8 cellular contexts compared by ENCODE assay signal in the genomic region with DNA sequence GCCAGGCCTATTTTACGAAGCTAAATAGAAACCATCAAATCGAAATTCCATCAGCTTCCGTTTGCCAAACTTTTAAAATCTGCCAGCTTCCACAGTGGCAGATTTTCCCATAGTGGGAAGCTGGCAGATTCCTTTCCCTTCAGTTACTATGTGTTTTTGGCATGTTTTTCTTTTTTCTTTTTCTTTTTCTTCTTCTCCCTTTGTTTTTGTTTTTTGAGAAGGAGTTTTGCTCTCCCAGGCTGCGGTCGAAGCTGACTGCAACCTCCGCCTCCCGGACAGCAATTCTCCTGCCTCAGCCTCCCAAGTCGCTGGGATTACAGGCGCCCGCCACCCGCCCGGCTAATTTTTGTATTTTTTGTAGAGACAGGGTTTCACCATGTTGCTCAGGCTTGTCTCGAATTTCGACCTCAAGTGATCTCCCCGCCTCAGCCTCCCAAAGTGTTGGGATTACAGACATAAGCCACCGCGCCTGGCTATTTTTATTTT. TPM values are rescaled to one million over a fixed set of nuclear protein-coding genes. Genes with fewer than 3 reads are reported as not detected.
DNase-seq lines count a peak whose midpoint lies in the region; ATAC-seq and TF ChIP-seq lines count a peak whose summit lies in the region.

No MANE protein-coding gene starts in this region.

- H3K27me3 ChIP-seq in iPS DF 6.9 (ENCODE audit: control insufficient read depth, insufficient read depth, low read length) = no peaks in the 10 kb centered on the region
- H3K27me3 ChIP-seq in smooth muscle cell (ENCODE audit: low read depth) = no peaks in the 10 kb centered on the region

- peak overlapping the region; percentile 80 for H3K4me3 ChIP-seq in HEK293 (ENCODE audit: low read depth, low read length)
- peak overlapping the region; percentile 81; the same call in 1 of the 2 replicates for H3K4me3 ChIP-seq in iPS DF 6.9 (ENCODE audit: low read length)
- peak overlapping the region; percentile 80 for H3K4me3 ChIP-seq in smooth muscle cell

- peaks cover 7% of the 10 kb centered on the region for H3F3A ChIP-seq in smooth muscle cell (ENCODE audit: low read depth)

- H3K36me3 Mint-ChIP-seq in activated CD8-positive, alpha-beta T cell treated with anti-CD3 and anti-CD28 coated beads, Interleukin-2, amount 10 ng/mL, durations not matched to agents 7 days and 5 days (ENCODE audit: low read depth) = peaks cover 21% of the 10 kb centered on the region

- H3K4me1 Mint-ChIP-seq in activated CD8-positive, alpha-beta T cell treated with anti-CD3 and anti-CD28 coated beads, Interleukin-2, amount 10 ng/mL, durations not matched to agents 7 days and 5 days (ENCODE audit: low read depth) = peaks cover 34% of the 10 kb centered on the region

- peaks cover 7 to 10% of the 10 kb centered on the region in 2 experiments for H3K36me3 ChIP-seq in HEK293 (ENCODE audit: control insufficient read depth in 2 of 2, insufficient read depth in 1 of 2, low read length in 2 of 2)
- H3K36me3 ChIP-seq in iPS DF 6.9 (ENCODE audit: control insufficient read depth, insufficient read depth, low read length) = no peaks in the 10 kb centered on the region; the same call in 1 of the 2 replicates
- H3K36me3 ChIP-seq in smooth muscle cell (ENCODE audit: low read depth) = no peaks in the 10 kb centered on the region

- H3K27ac ChIP-seq in HEK293 (ENCODE audit: extremely low read depth, low read depth, low read length) = peak overlapping the region; percentile 94
- no peak overlapping the region for H3K27ac ChIP-seq in iPS DF 6.9 (ENCODE audit: low read length)
- H3K27ac ChIP-seq in smooth muscle cell (ENCODE audit: low read depth) = peak overlapping the region; percentile 100

- no peaks in the 10 kb centered on the region for H3K27me3 Mint-ChIP-seq in activated CD8-positive, alpha-beta T cell treated with anti-CD3 and anti-CD28 coated beads, Interleukin-2, amount 10 ng/mL, durations not matched to agents 7 days and 5 days (ENCODE audit: low read depth)

- no CpG with 5 or more reads among the region's 17 CpGs for WGBS in iPS DF 6.9 (ENCODE audit: insufficient coverage, insufficient read length)
- WGBS in smooth muscle cell (ENCODE audit: low lambda C conversion rate) = 96% methylated on average over 17 of the region's 17 CpGs

- no peak for DNase-seq in activated CD8-positive, alpha-beta T cell treated with anti-CD3 and anti-CD28 coated beads, Interleukin-2, amount 10 ng/mL, durations not matched to agents 7 days and 5 days
- DNase-seq in iPS DF 6.9 (ENCODE audit: low read depth, low spot score) = no peak
- no peak for DNase-seq in smooth muscle cell (lab: John Stamatoyannopoulos, UW; ENCODE audit: unreplicated experiment)
- DNase-seq in HK-2 (ENCODE audit: unreplicated experiment) = no peak
- no peak for DNase-seq in RPMI8226
- DNase-seq in epidermal melanocyte (ENCODE audit: insufficient read length, low spot score) = no peak

- no peaks in the 10 kb centered on the region for H3K4me1 ChIP-seq in HEK293 (ENCODE audit: control insufficient read depth, insufficient read depth, low read length)
- H3K4me1 ChIP-seq in iPS DF 6.9 (ENCODE audit: control insufficient read depth, insufficient read depth, low read length) = no peaks in the 10 kb centered on the region
- H3K4me1 ChIP-seq in smooth muscle cell (ENCODE audit: low read depth) = peaks cover 14% of the 10 kb centered on the region

- peak overlapping the region; percentile 100 for H3K4me3 Mint-ChIP-seq in activated CD8-positive, alpha-beta T cell treated with anti-CD3 and anti-CD28 coated beads, Interleukin-2, amount 10 ng/mL, durations not matched to agents 7 days and 5 days

- H3K27ac Mint-ChIP-seq in activated CD8-positive, alpha-beta T cell treated with anti-CD3 and anti-CD28 coated beads, Interleukin-2, amount 10 ng/mL, durations not matched to agents 7 days and 5 days = peak overlapping the region; percentile 97

- H3K9me3 ChIP-seq in HEK293 (ENCODE audit: control insufficient read depth, insufficient read depth, low read depth, low read length) (no peaks in the 10 kb centered on the region), iPS DF 6.9 (ENCODE audit: control insufficient read depth, insufficient read depth, low read length) (no peaks in the 10 kb centered on the region), smooth muscle cell (replicated peaks; ENCODE audit: low read depth) (no peaks in the 10 kb centered on the region)

- H2AFZ ChIP-seq in smooth muscle cell (ENCODE audit: low read depth) = peak overlapping the region; percentile 81

- H4K20me1 ChIP-seq in smooth muscle cell (ENCODE audit: low read depth) = no peaks in the 10 kb centered on the region

- POLR2A ChIA-PET in HEK293 (lab: Yijun Ruan, JAX) = interaction anchor here (1.0 to 1.9 kb wide), 6 partner anchors 9 to 328 kb away, joined by 4 to 12 read pairs (median 10); a partner anchor contains a TSS
- POLR2A ChIA-PET in activated CD8-positive, alpha-beta T cell treated with anti-CD3 and anti-CD28 coated beads, Interleukin-2, amount 10 ng/mL, durations not matched to agents 7 days and 5 days (lab: Charles Lee) = interaction anchor here (0.7 to 3.0 kb wide), 10 partner anchors 14 to 121 kb away, joined by 3 to 45 read pairs (median 4); a partner anchor contains a TSS

- H3K79me2 ChIP-seq in smooth muscle cell (ENCODE audit: low read depth) = peaks cover 37% of the 10 kb centered on the region

- CTCF ChIA-PET in HEK293 (lab: Yijun Ruan, JAX) = interaction anchor here (0.7 to 0.9 kb wide), 2 partner anchors 47 to 327 kb away, joined by 3 to 4 read pairs; no protein-coding TSS in a partner anchor
- CTCF ChIA-PET in activated CD8-positive, alpha-beta T cell treated with anti-CD3 and anti-CD28 coated beads, Interleukin-2, amount 10 ng/mL, durations not matched to agents 7 days and 5 days (lab: Charles Lee) = interaction anchor here (1.0 to 1.3 kb wide), 3 partner anchors 27 to 349 kb away, joined by 3 to 5 read pairs (median 4); a partner anchor contains a TSS

- peak overlapping the region; percentile 86 for H3K4me2 ChIP-seq in smooth muscle cell

- no peaks in the 10 kb centered on the region for H3K9me3 Mint-ChIP-seq in activated CD8-positive, alpha-beta T cell treated with anti-CD3 and anti-CD28 coated beads, Interleukin-2, amount 10 ng/mL, durations not matched to agents 7 days and 5 days (ENCODE audit: insufficient read depth)

- H3K9ac ChIP-seq in smooth muscle cell (ENCODE audit: low read depth) = peak overlapping the region; percentile 99

- ATAC-seq in activated CD8-positive, alpha-beta T cell treated with anti-CD3 and anti-CD28 coated beads, Interleukin-2, amount 10 ng/mL, durations not matched to agents 7 days and 5 days = no peak
- ATAC-seq in GM21526 (IDR thresholded peaks at IDR 0.05; ENCODE audit: low FRiP score, unreplicated experiment) = no peak

- TF ChIP-seq CTCF in HEK293 (tag by site-specific recombination; IDR thresholded peaks at IDR 0.05) (no peak), smooth muscle cell (IDR thresholded peaks at IDR 0.05; ENCODE audit: borderline replicate concordance, insufficient read depth, poor library complexity, severe bottlenecking) (no peak)

TF ChIP-seq in HEK293, 187 proteins besides CTCF, POLR2A, EP300 and RAD21:
- no peak for TF ChIP-seq PRDM1 (tag by site-specific recombination; IDR thresholded peaks at IDR 0.05)
- TF ChIP-seq ZIC2 (tag by site-specific recombination; IDR thresholded peaks at IDR 0.05) = no peak
- TF ChIP-seq, protein P1, sequence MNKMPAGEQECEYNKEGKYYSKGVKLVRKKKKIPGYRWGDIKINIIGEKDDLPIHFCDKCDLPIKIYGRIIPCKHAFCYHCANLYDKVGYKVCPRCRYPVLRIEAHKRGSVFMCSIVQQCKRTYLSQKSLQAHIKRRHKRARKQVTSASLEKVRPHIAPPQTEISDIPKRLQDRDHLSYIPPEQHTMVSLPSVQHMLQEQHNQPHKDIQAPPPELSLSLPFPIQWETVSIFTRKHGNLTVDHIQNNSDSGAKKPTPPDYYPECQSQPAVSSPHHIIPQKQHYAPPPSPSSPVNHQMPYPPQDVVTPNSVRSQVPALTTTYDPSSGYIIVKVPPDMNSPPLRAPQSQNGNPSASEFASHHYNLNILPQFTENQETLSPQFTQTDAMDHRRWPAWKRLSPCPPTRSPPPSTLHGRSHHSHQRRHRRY (tag by site-specific recombination; IDR thresholded peaks at IDR 0.05) = no peak

RNA-seq across cellular contexts. Expression of a gene that starts 0.7 kb away (rescaled TPM):
- total RNA-seq in activated CD8-positive, alpha-beta T cell treated with anti-CD3 and anti-CD28 coated beads, Interleukin-2, amount 10 ng/mL, durations not matched to agents 7 days and 5 days = 10 to 100 TPM; 29.6 to 30.9 TPM
- 9.2 and 26.0 TPM in 2 replicates for total RNA-seq in smooth muscle cell
- 11.0 and 17.2 TPM in 2 replicates for polyA plus RNA-seq in smooth muscle cell

RNA-seq across cellular contexts. Expression of a gene that starts 26.4 kb away (rescaled TPM):
- 10 to 100 TPM; 49.9 to 51.4 TPM for total RNA-seq in activated CD8-positive, alpha-beta T cell treated with anti-CD3 and anti-CD28 coated beads, Interleukin-2, amount 10 ng/mL, durations not matched to agents 7 days and 5 days
- 31.9 and 46.5 TPM in 2 replicates for total RNA-seq in smooth muscle cell
- 11.1 and 13.7 TPM in 2 replicates for polyA plus RNA-seq in smooth muscle cell

RNA-seq across cellular contexts. Expression of a gene that starts 27.7 kb away (rescaled TPM):
- total RNA-seq in activated CD8-positive, alpha-beta T cell treated with anti-CD3 and anti-CD28 coated beads, Interleukin-2, amount 10 ng/mL, durations not matched to agents 7 days and 5 days = 1,000 to 10,000 TPM; 1,130 to 1,164 TPM
- total RNA-seq in smooth muscle cell = 1,675 and 1,715 TPM in 2 replicates
- polyA plus RNA-seq in smooth muscle cell = 435 and 499 TPM in 2 replicates

RNA-seq across cellular contexts. Expression of a gene that starts 44.1 kb away (rescaled TPM):
- 100 to 1,000 TPM; 268 to 276 TPM for total RNA-seq in activated CD8-positive, alpha-beta T cell treated with anti-CD3 and anti-CD28 coated beads, Interleukin-2, amount 10 ng/mL, durations not matched to agents 7 days and 5 days
- 108 and 133 TPM in 2 replicates for total RNA-seq in smooth muscle cell
- 120 and 130 TPM in 2 replicates for polyA plus RNA-seq in smooth muscle cell
